ENCODE assay signal across 28 cellular contexts in genomic region chr12:116365606-116366455, GRCh38.
DNase-seq lines count a peak whose midpoint lies in the region; ATAC-seq, FAIRE-seq and TF ChIP-seq lines count a peak whose summit lies in the region.
"Had no signal": no experiment of that assay in that cellular context is flagged by ENCODE, and none has a peak within 500 bp of the region (broad histone marks: within the 10 kb centered on the region; RNA-seq: fewer than 3 reads in every experiment).

No MANE protein-coding gene starts in this region.

- TF ChIP-seq CTCF in A549 (IDR thresholded peaks at IDR 0.05) (no peak), astrocyte (IDR thresholded peaks at IDR 0.05; ENCODE audit: insufficient read depth, low read depth, low read length) (no peak), kidney (IDR thresholded peaks at IDR 0.05; ENCODE audit: borderline replicate concordance, extremely low read depth, insufficient read depth) (no peak)

- H3K36me3 Mint-ChIP-seq in astrocyte (ENCODE audit: low read depth, unreplicated experiment): no peaks in the 10 kb centered on the region
- H3K36me3 Mint-ChIP-seq: activated naive CD8-positive, alpha-beta T cell; stimulated activated effector memory CD8-positive, alpha-beta T cell treated with anti-CD3 and anti-CD28 coated beads, Interleukin-12 subunit alpha, Interleukin-12 subunit beta, amount 100 ng/mL, for 72 hours had no signal

- H3K27me3 ChIP-seq in astrocyte (ENCODE audit: insufficient read depth, low read length) (no peaks in the 10 kb centered on the region), neuronal stem cell (ENCODE audit: control insufficient read depth in 3 of 3, insufficient read depth in 3 of 3, low read depth in 1 of 3, low read length in 3 of 3) (no peaks in the 10 kb centered on the region)
- H3K27me3 ChIP-seq: cardiac muscle cell, left lung, sigmoid colon had no signal

- no peak for FAIRE-seq in A549 (lab: Jason Lieb, UNC)
- FAIRE-seq in astrocyte (lab: Jason Lieb, UNC): no peak
- FAIRE-seq in kidney (lab: Jason Lieb, UNC): no peak
- FAIRE-seq in GM12891 (lab: Jason Lieb, UNC): no peak
- FAIRE-seq: A204.1, GM19239 had no signal

- no peaks in the 10 kb centered on the region for H3K79me1 ChIP-seq in neuronal stem cell (ENCODE audit: low read depth, low read length)

- no peak overlapping the region for H3K14ac ChIP-seq in neuronal stem cell (ENCODE audit: low read length)

- TF ChIP-seq POLR2A in A549 (IDR thresholded peaks at IDR 0.05; ENCODE audit: low read length) (no peak), GM12891 (IDR thresholded peaks at IDR 0.05; ENCODE audit: low read depth, low read length) (no peak)

- ATAC-seq in A549 (no peak), HG03175 (IDR thresholded peaks at IDR 0.05; ENCODE audit: unreplicated experiment) (no peak)
- ATAC-seq: stimulated activated effector memory CD8-positive, alpha-beta T cell treated with anti-CD3 and anti-CD28 coated beads, Interleukin-12 subunit alpha, Interleukin-12 subunit beta, amount 100 ng/mL, for 72 hours had no signal

- peak overlapping the region; percentile 30 for H2AK5ac ChIP-seq in neuronal stem cell (ENCODE audit: low read depth, low read length)

- H3K9me3 Mint-ChIP-seq in astrocyte (ENCODE audit: unreplicated experiment): peaks cover 7% of the 10 kb centered on the region
- H3K9me3 Mint-ChIP-seq: activated CD4-positive, alpha-beta T cell treated with anti-CD3 and anti-CD28 coated beads, Interleukin-2, amount 10 ng/mL, durations not matched to agents 24 days and 14 days; CD4-positive, alpha-beta T cell; stimulated activated effector memory CD8-positive, alpha-beta T cell treated with anti-CD3 and anti-CD28 coated beads, Interleukin-12 subunit alpha, Interleukin-12 subunit beta, amount 100 ng/mL, for 72 hours had no signal

- H4K20me1 ChIP-seq in astrocyte (ENCODE audit: insufficient read depth, low read length): no peaks in the 10 kb centered on the region

- intact Hi-C loops in kidney (cut with DNase I): no loop called here

- H3K4me1 ChIP-seq in A549 (peaks cover 59% of the 10 kb centered on the region), astrocyte (ENCODE audit: insufficient read depth, low read length) (peaks cover 2% of the 10 kb centered on the region), kidney (ENCODE audit: control insufficient read depth in 1 of 2, insufficient read depth in 1 of 2, low read depth in 1 of 2, low read length in 2 of 2) (peaks cover 9 to 12% of the 10 kb centered on the region in 2 donors), neuronal stem cell (ENCODE audit: control insufficient read depth in 2 of 2, insufficient read depth in 1 of 2, low read depth in 1 of 2, low read length in 2 of 2) (peaks cover 0 to 7% of the 10 kb centered on the region in 2 donors)
- H3K4me1 ChIP-seq: prostate gland had no signal

- no peak overlapping the region for H3K23ac ChIP-seq in neuronal stem cell (ENCODE audit: low read depth, low read length, poor library complexity)

- peaks cover 8% of the 10 kb centered on the region for H3K4me1 Mint-ChIP-seq in astrocyte (ENCODE audit: low read depth, unreplicated experiment)

- H3K79me2 ChIP-seq in astrocyte (ENCODE audit: insufficient read depth, low read length): no peaks in the 10 kb centered on the region

- H3K18ac ChIP-seq in neuronal stem cell (ENCODE audit: low read length): peak overlapping the region; percentile 23

- CTCF ChIA-PET in A549 (lab: Yijun Ruan, JAX): interaction anchor here (0.7 to 1.3 kb wide), 6 partner anchors 10 to 143 kb away, joined by 3 to 7 read pairs (median 3); no protein-coding TSS in a partner anchor

- H3K27ac ChIP-seq in A549 (peak overlapping the region; percentile 93 to 99), astrocyte (ENCODE audit: low read depth, low read length) (no peak overlapping the region), kidney (ENCODE audit: low read depth in 2 of 2, low read length in 2 of 2) (peak overlapping the region; percentile 57 to 63), neuronal stem cell (replicated peaks; ENCODE audit: low read length) (no peak overlapping the region)
- H3K27ac ChIP-seq: cardiac muscle cell, coronary artery, KMS-11, prostate gland, WERI-Rb-1 had no signal

- DNase-seq in A549 (ENCODE audit: low read depth in 1 of 2, low spot score in 1 of 2) (no peak), astrocyte (ENCODE audit: low read depth) (no peak), kidney (no peak), neuronal stem cell (ENCODE audit: low spot score) (no peak), NCI-H2029 (lab: John Stamatoyannopoulos, UW) (no peak), NCI-H2227 (lab: John Stamatoyannopoulos, UW; ENCODE audit: unreplicated experiment) (no peak), GM12891 (ENCODE audit: insufficient read length, low spot score) (no peak)
- DNase-seq: activated CD4-positive, alpha-beta T cell treated with anti-CD3 and anti-CD28 coated beads, Interleukin-2, amount 10 ng/mL, durations not matched to agents 24 days and 14 days; activated effector memory CD4-positive, alpha-beta T cell treated with Interleukin-2 at 50 U/mL for 16 hours; AML-193; CD4-positive, alpha-beta T cell; effector memory CD4-positive, alpha-beta T cell; erythroblast; GOT3; left lung; NCI-H2081 treated with DMSO at 0.1 percent for 48 hours; T-helper 9 cell; WERI-Rb-1 had no signal

- H3K9me3 ChIP-seq in A549: no peaks in the 10 kb centered on the region
- peaks cover 3% of the 10 kb centered on the region for H3K9me3 ChIP-seq in astrocyte (ENCODE audit: insufficient read depth, low read depth, low read length)
- H3K9me3 ChIP-seq in kidney (ENCODE audit: control insufficient read depth in 1 of 2, low read length in 2 of 2): no peaks in the 10 kb centered on the region
- no peaks in the 10 kb centered on the region for H3K9me3 ChIP-seq in neuronal stem cell (replicated peaks in 1 of 2; ENCODE audit: control insufficient read depth in 2 of 2, insufficient read depth in 1 of 2, low read depth in 1 of 2, low read length in 2 of 2)
- H3K9me3 ChIP-seq: left lung, prostate gland, sigmoid colon had no signal

- H3K9ac ChIP-seq in astrocyte (ENCODE audit: low read length) (no peak overlapping the region), kidney (ENCODE audit: low read length in 2 of 2) (peak overlapping the region in 1 of 2 donors; percentile 46), neuronal stem cell (ENCODE audit: low read depth, low read length, poor library complexity) (no peak overlapping the region)
- H3K9ac ChIP-seq: KMS-11 had no signal

- H3K4ac ChIP-seq in neuronal stem cell (ENCODE audit: low read length): no peak overlapping the region

- H3K4me3 ChIP-seq in A549 (no peak overlapping the region), astrocyte (ENCODE audit: insufficient read depth, low read depth, low read length) (no peak overlapping the region), kidney (ENCODE audit: low read length in 2 of 2) (no peak overlapping the region), neuronal stem cell (ENCODE audit: low read length in 2 of 2) (no peak overlapping the region)
- H3K4me3 ChIP-seq: cardiac muscle cell, coronary artery, left lung, prostate gland, sigmoid colon had no signal

- H3K27ac Mint-ChIP-seq in astrocyte (ENCODE audit: unreplicated experiment): no peak overlapping the region
- H3K27ac Mint-ChIP-seq: activated CD4-positive, alpha-beta T cell treated with anti-CD3 and anti-CD28 coated beads, Interleukin-2, amount 10 ng/mL, durations not matched to agents 24 days and 14 days; activated naive CD8-positive, alpha-beta T cell; CD4-positive, alpha-beta T cell had no signal

- no peak overlapping the region for H2BK5ac ChIP-seq in neuronal stem cell (ENCODE audit: low read length)

- 81% methylated on average over 17 of the region's 17 CpGs for WGBS in A549 (ENCODE audit: missing lambda C conversion rate)
- WGBS in neuronal stem cell (ENCODE audit: extremely low coverage in 2 of 2, insufficient read length in 2 of 2, insufficient replicate concordance in 1 of 2), 2 donors: no CpG with 5 or more reads among the region's 17 CpGs

- H2BK15ac ChIP-seq in neuronal stem cell (ENCODE audit: low read length): no peak overlapping the region

- H3K4me3 Mint-ChIP-seq in astrocyte (ENCODE audit: unreplicated experiment): no peak overlapping the region
- H3K4me3 Mint-ChIP-seq: activated CD4-positive, alpha-beta T cell treated with anti-CD3 and anti-CD28 coated beads, Interleukin-2, amount 10 ng/mL, durations not matched to agents 24 days and 14 days; activated naive CD8-positive, alpha-beta T cell; CD4-positive, alpha-beta T cell; stimulated activated effector memory CD8-positive, alpha-beta T cell treated with anti-CD3 and anti-CD28 coated beads, Interleukin-12 subunit alpha, Interleukin-12 subunit beta, amount 100 ng/mL, for 72 hours had no signal

- H4K8ac ChIP-seq in neuronal stem cell (ENCODE audit: low read depth, low read length): no peak overlapping the region

- TF ChIP-seq RAD21 in A549 (conservative IDR thresholded peaks at IDR 0.05 in 1 of 2, IDR thresholded peaks at IDR 0.05 in 1 of 2): no peak

- no peak overlapping the region for H4K91ac ChIP-seq in neuronal stem cell (ENCODE audit: low read depth, low read length, poor library complexity)

- no peaks in the 10 kb centered on the region for H3K27me3 Mint-ChIP-seq in astrocyte (ENCODE audit: low read depth, unreplicated experiment)
- H3K27me3 Mint-ChIP-seq: activated CD4-positive, alpha-beta T cell treated with anti-CD3 and anti-CD28 coated beads, Interleukin-2, amount 10 ng/mL, durations not matched to agents 24 days and 14 days; activated naive CD8-positive, alpha-beta T cell; CD4-positive, alpha-beta T cell had no signal

- H3K36me3 ChIP-seq in astrocyte (ENCODE audit: insufficient read depth, low read length) (no peaks in the 10 kb centered on the region), kidney (ENCODE audit: control insufficient read depth in 1 of 2, insufficient read depth in 2 of 2, low read length in 2 of 2) (no peaks in the 10 kb centered on the region), neuronal stem cell (replicated peaks in 1 of 2; ENCODE audit: control insufficient read depth in 2 of 2, insufficient read depth in 2 of 2, low read length in 2 of 2) (no peaks in the 10 kb centered on the region)
- H3K36me3 ChIP-seq: cardiac muscle cell, left lung, prostate gland, sigmoid colon, WERI-Rb-1 had no signal

- H2BK120ac ChIP-seq in neuronal stem cell (ENCODE audit: low read depth, low read length): no peak overlapping the region

- H2AFZ ChIP-seq in astrocyte (ENCODE audit: low read depth, low read length) (peak overlapping the region; percentile 12), neuronal stem cell (ENCODE audit: low read length) (no peak overlapping the region)

- H3K4me2 ChIP-seq in A549 (peak overlapping the region; percentile 28), astrocyte (ENCODE audit: low read length) (no peak overlapping the region), neuronal stem cell (ENCODE audit: insufficient read depth, low read length, poor library complexity, severe bottlenecking) (no peak overlapping the region)
- H3K4me2 ChIP-seq: KMS-11 had no signal

- POLR2A ChIA-PET in A549 (lab: Yijun Ruan, JAX): no interaction called here

- TF ChIP-seq EP300 in A549 (IDR thresholded peaks at IDR 0.05): no peak

- no peak overlapping the region for H2BK12ac ChIP-seq in neuronal stem cell (ENCODE audit: low read length)

TF ChIP-seq in GM12891, 5 proteins besides CTCF, POLR2A, EP300 and RAD21 (continues in another document):
- TF ChIP-seq SPI1 (IDR thresholded peaks at IDR 0.05; ENCODE audit: low read depth, low read length) (no peak), POLR2AphosphoS5 (IDR thresholded peaks at IDR 0.05; ENCODE audit: low read depth, low read length) (no peak), POU2F2 (IDR thresholded peaks at IDR 0.05; ENCODE audit: low read depth, low read length) (no peak)

Comparison
In these comparisons a context has a peak if more than half of its experiments do, and no peak if none do; other contexts are left out.
1. H3K27ac ChIP-seq: peak in A549 (2 of 2) and kidney (2 of 2); none in astrocyte (single experiment) and neuronal stem cell (single experiment).